Comparison of ENCODE assay signal across 24 cellular contexts in the genomic region with DNA sequence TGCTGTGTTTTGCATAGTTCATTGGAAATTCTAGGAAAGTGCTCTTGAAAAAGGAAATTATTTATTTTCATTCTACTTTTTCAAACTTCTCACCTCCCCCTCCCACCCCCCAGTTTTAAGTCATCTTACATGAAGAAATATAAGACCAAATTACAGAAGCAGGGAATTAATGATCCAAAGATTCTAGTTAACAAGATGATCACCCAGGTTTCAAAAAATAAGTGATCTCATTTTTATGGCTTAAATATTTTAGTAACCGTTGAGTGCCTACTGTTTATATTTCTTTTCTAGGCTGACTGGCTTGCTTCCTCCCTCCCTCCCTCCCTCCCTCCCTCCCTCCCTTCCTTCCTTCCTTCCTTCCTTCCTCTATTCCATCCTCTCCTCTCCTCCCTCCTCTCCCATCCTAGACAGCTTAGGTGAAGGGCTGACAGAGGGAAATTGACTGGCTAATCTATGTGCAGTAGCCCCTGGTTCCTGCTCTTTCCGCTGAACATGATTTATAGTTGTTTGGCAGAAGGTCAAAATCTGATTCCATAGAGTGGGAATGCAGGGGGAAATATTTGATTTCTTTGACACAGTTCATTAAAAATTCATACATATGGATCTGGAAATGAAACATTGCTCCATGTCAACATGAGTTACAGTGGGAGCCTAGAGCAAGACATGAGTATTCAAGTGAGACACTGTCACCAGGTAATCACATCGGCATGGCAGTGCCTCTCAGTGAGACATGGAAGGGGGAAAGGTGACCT.
DNase-seq lines count a peak whose midpoint lies in the region; ATAC-seq and TF ChIP-seq lines count a peak whose summit lies in the region.
"Had no signal": no experiment of that assay in that cellular context is flagged by ENCODE, and none has a peak within 500 bp of the region (broad histone marks: within the 10 kb centered on the region; RNA-seq: fewer than 3 reads in every experiment).

No MANE protein-coding gene starts in this region.

- WGBS in heart right ventricle, 2 donors = 71 to 81% methylated on average over 3 of the region's 3 CpGs

- no peaks in the 10 kb centered on the region for H3K27me3 ChIP-seq in heart right ventricle
- H3K27me3 ChIP-seq: adrenal gland, cardiac muscle cell, esophagus muscularis mucosa, pancreas, Peyer's patch, uterus had no signal

- TF ChIP-seq EP300 in Ishikawa (IDR thresholded peaks at IDR 0.05; ENCODE audit: borderline replicate concordance) = no peak

- peaks cover 0 to 47% (median 17%) of the 10 kb centered on the region in 9 donors for H3K4me1 ChIP-seq in heart right ventricle
- H3K4me1 ChIP-seq: pancreas, Peyer's patch, uterus had no signal

- peaks cover 0 to 1% (median 0%) of the 10 kb centered on the region in 11 donors for H3K9me3 ChIP-seq in heart right ventricle
- H3K9me3 ChIP-seq: adrenal gland, esophagus muscularis mucosa, pancreas, Peyer's patch, uterus had no signal

- no peaks in the 10 kb centered on the region for H3K36me3 ChIP-seq in heart right ventricle
- H3K36me3 ChIP-seq: adrenal gland, cardiac muscle cell, esophagus muscularis mucosa, heart left ventricle, pancreas, Peyer's patch, uterus had no signal

- no peak overlapping the region for H3K27ac ChIP-seq in heart right ventricle
- H3K27ac ChIP-seq: adrenal gland, cardiac muscle cell, esophagus muscularis mucosa, heart left ventricle, pancreas, Peyer's patch, uterus had no signal

- no peak for TF ChIP-seq RAD21 in Ishikawa (IDR thresholded peaks at IDR 0.05; ENCODE audit: low read depth)

- POLR2A ChIA-PET in GM10248 (lab: Yijun Ruan, JAX) = no interaction called here

- H3K4me3 ChIP-seq in heart right ventricle = no peak overlapping the region
- H3K4me3 ChIP-seq: adrenal gland, cardiac muscle cell, esophagus muscularis mucosa, heart left ventricle, pancreas, Peyer's patch, uterus had no signal

- intact Hi-C loops in heart right ventricle (cut with DNase I) = no loop called here

- no peak for ATAC-seq in heart right ventricle
- ATAC-seq: heart left ventricle had no signal

- CTCF ChIA-PET in GM10248 (lab: Yijun Ruan, JAX) = no interaction called here

- TF ChIP-seq CTCF in heart right ventricle (IDR thresholded peaks at IDR 0.05) (no peak), GM10248 (IDR thresholded peaks at IDR 0.05; ENCODE audit: control extremely low read depth, extremely low read depth, low read depth, missing control alignments) (no peak)

- DNase-seq in COR-L47 (lab: John Stamatoyannopoulos, UW) (peak; percentile 23), left kidney (ENCODE audit: low read depth, low spot score) (peak; percentile 74), heart right ventricle (no peak), GM10248 (ENCODE audit: extremely low spot score) (no peak), NCI-H526 (lab: John Stamatoyannopoulos, UW) (no peak)
- DNase-seq in effector CD8-positive, alpha-beta T cell (lab: John Stamatoyannopoulos, UW) = no peak
- DNase-seq: activated CD4-positive, alpha-beta T cell treated with anti-CD3 and anti-CD28 coated beads, Interleukin-2, amount 10 ng/mL, durations not matched to agents 7 days and 5 days; activated CD8-positive, alpha-beta memory T cell treated with anti-CD3 and anti-CD28 coated beads, Interleukin-2, amount 50 U/mL, for 48 hours; activated gamma-delta T cell; adrenal gland; heart left ventricle; mammary epithelial cell; naive B cell; NCI-H146; NCI-H82; pancreas; Peyer's patch; small intestine; stimulated activated CD4-positive, alpha-beta T cell treated with anti-CD3 and anti-CD28 coated beads, Interleukin-4, amount 100 ng/mL, for 24 hours; uterus had no signal

TF ChIP-seq in Ishikawa, 13 proteins besides CTCF, POLR2A, EP300 and RAD21:
- peak; percentile 55 for TF ChIP-seq NFIC (IDR thresholded peaks at IDR 0.05)
- TF ChIP-seq, protein P1, sequence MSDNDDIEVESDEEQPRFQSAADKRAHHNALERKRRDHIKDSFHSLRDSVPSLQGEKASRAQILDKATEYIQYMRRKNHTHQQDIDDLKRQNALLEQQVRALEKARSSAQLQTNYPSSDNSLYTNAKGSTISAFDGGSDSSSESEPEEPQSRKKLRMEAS (IDR thresholded peaks at IDR 0.05) = no peak

TF ChIP-seq in PFSK-1, 5 proteins besides CTCF, POLR2A, EP300 and RAD21:
- TF ChIP-seq TAF1 (IDR thresholded peaks at IDR 0.05; ENCODE audit: borderline replicate concordance, insufficient read depth, low read length) (no peak), FOXP2 (optimal IDR thresholded peaks at IDR 0.05; ENCODE audit: borderline replicate concordance, extremely low read depth, extremely low read length, insufficient read depth) (no peak), SIN3A (IDR thresholded peaks at IDR 0.05; ENCODE audit: borderline replicate concordance, insufficient read depth, low read length) (peak; percentile 69; the same call in 1 of the 2 replicates), POLR2AphosphoS5 (IDR thresholded peaks at IDR 0.05; ENCODE audit: low read depth, low read length) (no peak)
- TF ChIP-seq, protein P2, sequence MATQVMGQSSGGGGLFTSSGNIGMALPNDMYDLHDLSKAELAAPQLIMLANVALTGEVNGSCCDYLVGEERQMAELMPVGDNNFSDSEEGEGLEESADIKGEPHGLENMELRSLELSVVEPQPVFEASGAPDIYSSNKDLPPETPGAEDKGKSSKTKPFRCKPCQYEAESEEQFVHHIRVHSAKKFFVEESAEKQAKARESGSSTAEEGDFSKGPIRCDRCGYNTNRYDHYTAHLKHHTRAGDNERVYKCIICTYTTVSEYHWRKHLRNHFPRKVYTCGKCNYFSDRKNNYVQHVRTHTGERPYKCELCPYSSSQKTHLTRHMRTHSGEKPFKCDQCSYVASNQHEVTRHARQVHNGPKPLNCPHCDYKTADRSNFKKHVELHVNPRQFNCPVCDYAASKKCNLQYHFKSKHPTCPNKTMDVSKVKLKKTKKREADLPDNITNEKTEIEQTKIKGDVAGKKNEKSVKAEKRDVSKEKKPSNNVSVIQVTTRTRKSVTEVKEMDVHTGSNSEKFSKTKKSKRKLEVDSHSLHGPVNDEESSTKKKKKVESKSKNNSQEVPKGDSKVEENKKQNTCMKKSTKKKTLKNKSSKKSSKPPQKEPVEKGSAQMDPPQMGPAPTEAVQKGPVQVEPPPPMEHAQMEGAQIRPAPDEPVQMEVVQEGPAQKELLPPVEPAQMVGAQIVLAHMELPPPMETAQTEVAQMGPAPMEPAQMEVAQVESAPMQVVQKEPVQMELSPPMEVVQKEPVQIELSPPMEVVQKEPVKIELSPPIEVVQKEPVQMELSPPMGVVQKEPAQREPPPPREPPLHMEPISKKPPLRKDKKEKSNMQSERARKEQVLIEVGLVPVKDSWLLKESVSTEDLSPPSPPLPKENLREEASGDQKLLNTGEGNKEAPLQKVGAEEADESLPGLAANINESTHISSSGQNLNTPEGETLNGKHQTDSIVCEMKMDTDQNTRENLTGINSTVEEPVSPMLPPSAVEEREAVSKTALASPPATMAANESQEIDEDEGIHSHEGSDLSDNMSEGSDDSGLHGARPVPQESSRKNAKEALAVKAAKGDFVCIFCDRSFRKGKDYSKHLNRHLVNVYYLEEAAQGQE (IDR thresholded peaks at IDR 0.05; ENCODE audit: insufficient read depth in 1 of 2, low read depth in 2 of 2, low read length in 2 of 2) = peak in 1 of 2 experiments; percentile 15; a peak in 1 of 4 replicates
TF ChIP-seq in PFSK-1: peak in this region for 2.

Comparison
In these comparisons a context has a peak if more than half of its experiments do, and no peak if none do; other contexts are left out.
1. DNase-seq: peak in COR-L47 (single experiment) and left kidney (single experiment); none in heart right ventricle (0 of 2), GM10248 (single experiment), NCI-H526 (0 of 2) and effector CD8-positive, alpha-beta T cell (single experiment).